In the genomic region with DNA sequence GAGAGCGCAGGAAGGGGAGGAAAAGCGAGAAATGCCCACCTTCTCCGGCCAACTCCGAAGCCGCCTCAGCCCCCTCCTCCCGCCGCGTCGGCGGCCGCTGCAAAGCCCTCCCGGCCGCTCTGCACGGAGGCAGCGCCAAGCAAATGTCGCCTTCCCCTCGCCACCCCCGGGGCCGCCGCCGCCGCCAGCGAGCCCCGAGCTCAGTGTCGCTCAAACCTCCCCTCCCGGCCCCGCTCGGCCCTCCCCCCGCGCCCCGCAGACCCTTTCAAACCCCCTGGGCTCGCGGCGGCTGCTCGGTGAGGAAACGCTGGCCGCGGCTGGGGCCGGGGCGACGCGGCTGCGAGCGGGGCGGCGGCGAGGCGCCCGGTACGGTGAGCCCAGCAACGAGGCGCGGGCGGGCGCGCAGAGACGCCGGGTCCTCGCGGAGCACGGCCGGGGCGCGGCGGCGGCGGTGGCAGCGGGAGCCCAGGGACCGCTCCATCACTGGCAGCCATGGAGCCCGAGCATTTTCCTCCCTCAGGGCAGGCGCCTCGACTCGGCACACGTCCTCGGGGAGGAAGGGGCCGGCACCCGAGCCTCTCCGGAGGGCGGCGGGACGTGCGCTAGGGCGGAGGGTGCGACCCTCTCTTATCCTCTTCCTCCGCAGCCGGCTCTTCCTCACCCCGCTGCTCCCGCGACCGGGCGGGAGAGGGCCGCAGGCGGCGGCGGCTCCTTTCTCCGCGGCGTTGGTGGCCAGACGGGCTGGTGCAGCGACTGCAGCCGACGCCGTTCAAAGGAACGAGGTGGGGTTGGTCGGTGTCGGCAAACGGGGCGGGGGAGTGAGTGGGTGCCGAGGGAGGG, we compare ENCODE assay signal across 9 cellular contexts. TPM values are rescaled to one million over a fixed set of nuclear protein-coding genes. Genes with fewer than 3 reads are reported as not detected.
DNase-seq lines count a peak whose midpoint lies in the region; ATAC-seq, FAIRE-seq and TF ChIP-seq lines count a peak whose summit lies in the region.
"Had no signal": no experiment of that assay in that cellular context is flagged by ENCODE, and none has a peak within 500 bp of the region (broad histone marks: within the 10 kb centered on the region; RNA-seq: fewer than 3 reads in every experiment).

No MANE protein-coding gene starts in this region.

- H3K9me3 ChIP-seq in HepG2 (ENCODE audit: low read length) = no peaks in the 10 kb centered on the region

- in situ Hi-C loops in HepG2 (cut with HindIII; ENCODE audit: extremely low pct_ligation_motif_present, low pct_unique_long_range_greater_than_20kb) = no loop called here

- H3K4me2 ChIP-seq in HepG2 (ENCODE audit: low read depth, low read length) = peak overlapping the region; percentile 72

- no peak overlapping the region for H2AFZ ChIP-seq in HepG2 (ENCODE audit: low read length)

- TF ChIP-seq EP300 in HepG2 (IDR thresholded peaks at IDR 0.05; ENCODE audit: low read depth in 2 of 2, low read length in 2 of 2) (no peak), HepG2 (CRISPR knock-in tag; IDR thresholded peaks at IDR 0.05; ENCODE audit: borderline replicate concordance) (no peak)

- WGBS in HepG2 (ENCODE audit: low lambda C conversion rate) = 0% methylated on average over 2 of the region's 109 CpGs

- DNase-seq in NCI-H748 (lab: John Stamatoyannopoulos, UW; ENCODE audit: unreplicated experiment) = peak; percentile 68
- DNase-seq in NCI-H748 treated with DMSO at 0.1 percent for 48 hours (lab: John Stamatoyannopoulos, UW) = no peak
- DNase-seq in T-helper 22 cell (ENCODE audit: low read depth) = peak; percentile 19
- DNase-seq in caudate nucleus (lab: John Stamatoyannopoulos, UW) = peak in 11 of 61 donors; percentile 35 to 77 (median 48)
- DNase-seq in HepG2 (ENCODE audit: low spot score) = no peak
- peak in 2 of 3 donors; percentile 8 to 27 for DNase-seq in stimulated activated CD4-positive, alpha-beta T cell treated with anti-CD3 and anti-CD28 coated beads, TNF-alpha, amount 100 ng/mL, for 48 hours (ENCODE audit: low read depth in 3 of 3)

- no peaks in the 10 kb centered on the region; a peak in 1 of 5 replicates for H3K27me3 ChIP-seq in HepG2 (ENCODE audit: control insufficient read depth in 1 of 2, insufficient read depth in 2 of 2, low read length in 2 of 2)

- no peaks in the 10 kb centered on the region for H3K36me3 ChIP-seq in HepG2 (replicated peaks in 1 of 2; ENCODE audit: control insufficient read depth in 1 of 2, insufficient read depth in 2 of 2, low read length in 2 of 2)

- BruUV-seq in HepG2 (replicated peaks; lab: Mats Ljungman, UMichigan) = TSS peak; percentile 47

- H3K4me1 ChIP-seq in HepG2 (ENCODE audit: insufficient read depth, low read length) = peaks cover 47% of the 10 kb centered on the region

- CTCF ChIA-PET in HepG2 (lab: Yijun Ruan, JAX; ENCODE audit: low intra/inter-chr PET ratio, low total read pairs) = no interaction called here

- no peak for TF ChIP-seq RAD21 in HepG2 (CRISPR knock-in tag; IDR thresholded peaks at IDR 0.05)

- FAIRE-seq in HepG2 (lab: Jason Lieb, UNC) = no peak
- FAIRE-seq: islet of Langerhans had no signal

- H3K9ac ChIP-seq in HepG2 (ENCODE audit: insufficient read depth, low read depth, low read length) = peak overlapping the region; percentile 87

- no peak for TF ChIP-seq POLR2A in HepG2 (IDR thresholded peaks at IDR 0.05; ENCODE audit: insufficient read depth in 1 of 2, low read depth in 2 of 2, low read length in 2 of 2)

- H3K27ac ChIP-seq in caudate nucleus (ENCODE audit: low read depth, low read length) = peak overlapping the region; percentile 93
- peak overlapping the region; percentile 88 for H3K27ac ChIP-seq in HepG2 (ENCODE audit: extremely low read length, insufficient read depth, low read length)

- H3K79me2 ChIP-seq in HepG2 (ENCODE audit: insufficient read depth, low read length) = no peaks in the 10 kb centered on the region

- peak; percentile 30 for ATAC-seq in HG03064 (IDR thresholded peaks at IDR 0.05; ENCODE audit: low read depth, unreplicated experiment)
- peak; percentile 71 for ATAC-seq in HepG2
- ATAC-seq in HG02870 (IDR thresholded peaks at IDR 0.05; ENCODE audit: unreplicated experiment) = no peak

- no peak for TF ChIP-seq CTCF in HepG2 (CRISPR knock-in tag; IDR thresholded peaks at IDR 0.05)

- POLR2A ChIA-PET in HepG2 (lab: Yijun Ruan, JAX) = no interaction called here

- intact Hi-C loops in HepG2 (cut with micrococcal nuclease; ENCODE audit: unreplicated experiment) = loop anchor here (1.0 kb wide), 1 partner anchor 93 kb away; no protein-coding TSS in a partner anchor

- H3K4me3 ChIP-seq in HepG2 (replicated peaks in 1 of 3; ENCODE audit: insufficient read depth in 1 of 3, low read depth in 2 of 3, low read length in 3 of 3) = peak overlapping the region; percentile 90 to 94 (median 91)

- H4K20me1 ChIP-seq in HepG2 (ENCODE audit: insufficient read depth, low read length) = no peaks in the 10 kb centered on the region

TF ChIP-seq in HepG2, 621 proteins besides CTCF, POLR2A, EP300 and RAD21 (continues in another document):
- TF ChIP-seq NPAS2 (CRISPR knock-in tag; IDR thresholded peaks at IDR 0.05; ENCODE audit: borderline replicate concordance) (0 out of 2 replicates have a peak, but pooled peaks have one; percentile 47), PHF8 (CRISPR knock-in tag; IDR thresholded peaks at IDR 0.05) (peak; percentile 38; the same call in 1 of the 2 replicates), HOXA9 (CRISPR knock-in tag; IDR thresholded peaks at IDR 0.05; ENCODE audit: borderline replicate concordance) (0 out of 2 replicates have a peak, but pooled peaks have one; percentile 45), ZNF605 (CRISPR knock-in tag; IDR thresholded peaks at IDR 0.05) (0 out of 2 replicates have a peak, but pooled peaks have one; percentile 3), ARNTL (CRISPR knock-in tag; IDR thresholded peaks at IDR 0.05) (no peak), HES4 (CRISPR knock-in tag; IDR thresholded peaks at IDR 0.05; ENCODE audit: borderline replicate concordance) (0 out of 2 replicates have a peak, but pooled peaks have one; percentile 20)
- TF ChIP-seq, protein P1, sequence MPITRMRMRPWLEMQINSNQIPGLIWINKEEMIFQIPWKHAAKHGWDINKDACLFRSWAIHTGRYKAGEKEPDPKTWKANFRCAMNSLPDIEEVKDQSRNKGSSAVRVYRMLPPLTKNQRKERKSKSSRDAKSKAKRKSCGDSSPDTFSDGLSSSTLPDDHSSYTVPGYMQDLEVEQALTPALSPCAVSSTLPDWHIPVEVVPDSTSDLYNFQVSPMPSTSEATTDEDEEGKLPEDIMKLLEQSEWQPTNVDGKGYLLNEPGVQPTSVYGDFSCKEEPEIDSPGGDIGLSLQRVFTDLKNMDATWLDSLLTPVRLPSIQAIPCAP (CRISPR knock-in tag; IDR thresholded peaks at IDR 0.05; ENCODE audit: low read depth) = no peak
- TF ChIP-seq, protein P2, sequence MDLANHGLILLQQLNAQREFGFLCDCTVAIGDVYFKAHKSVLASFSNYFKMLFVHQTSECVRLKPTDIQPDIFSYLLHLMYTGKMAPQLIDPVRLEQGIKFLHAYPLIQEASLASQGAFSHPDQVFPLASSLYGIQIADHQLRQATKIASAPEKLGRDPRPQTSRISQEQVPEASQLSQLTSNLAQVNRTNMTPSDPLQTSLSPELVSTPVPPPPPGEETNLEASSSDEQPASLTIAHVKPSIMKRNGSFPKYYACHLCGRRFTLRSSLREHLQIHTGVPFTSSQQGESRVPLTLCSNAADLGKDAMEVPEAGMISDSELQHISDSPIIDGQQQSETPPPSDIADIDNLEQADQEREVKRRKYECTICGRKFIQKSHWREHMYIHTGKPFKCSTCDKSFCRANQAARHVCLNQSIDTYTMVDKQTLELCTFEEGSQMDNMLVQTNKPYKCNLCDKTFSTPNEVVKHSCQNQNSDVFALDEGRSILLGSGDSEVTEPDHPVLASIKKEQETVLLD (CRISPR knock-in tag; IDR thresholded peaks at IDR 0.05; ENCODE audit: low read depth) = 0 out of 2 replicates have a peak, but pooled peaks have one; percentile 6
- TF ChIP-seq, protein P3, sequence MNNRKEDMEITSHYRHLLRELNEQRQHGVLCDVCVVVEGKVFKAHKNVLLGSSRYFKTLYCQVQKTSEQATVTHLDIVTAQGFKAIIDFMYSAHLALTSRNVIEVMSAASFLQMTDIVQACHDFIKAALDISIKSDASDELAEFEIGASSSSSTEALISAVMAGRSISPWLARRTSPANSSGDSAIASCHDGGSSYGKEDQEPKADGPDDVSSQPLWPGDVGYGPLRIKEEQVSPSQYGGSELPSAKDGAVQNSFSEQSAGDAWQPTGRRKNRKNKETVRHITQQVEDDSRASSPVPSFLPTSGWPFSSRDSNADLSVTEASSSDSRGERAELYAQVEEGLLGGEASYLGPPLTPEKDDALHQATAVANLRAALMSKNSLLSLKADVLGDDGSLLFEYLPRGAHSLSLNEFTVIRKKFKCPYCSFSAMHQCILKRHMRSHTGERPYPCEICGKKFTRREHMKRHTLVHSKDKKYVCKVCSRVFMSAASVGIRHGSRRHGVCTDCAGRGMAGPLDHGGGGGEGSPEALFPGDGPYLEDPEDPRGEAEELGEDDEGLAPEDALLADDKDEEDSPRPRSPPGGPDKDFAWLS (CRISPR knock-in tag; IDR thresholded peaks at IDR 0.05; ENCODE audit: borderline replicate concordance) = no peak

RNA-seq across cellular contexts. Expression of a gene that starts 0.5 kb away (rescaled TPM):
- total RNA-seq in HepG2 (2016; rRNA removed; fragmentation: Illumina TruSeq; extraction: Trizol) = 30.5 and 35.7 TPM in 2 replicates
- total RNA-seq in HepG2 (2016; cell fraction: cytosol; rRNA removed; fragmentation: Illumina TruSeq; extraction: Trizol; ENCODE audit: low read depth) = 11.4 and 13.9 TPM in 2 replicates
- total RNA-seq in HepG2 (2016; cell fraction: insoluble cytoplasmic fraction; rRNA removed; fragmentation: Illumina TruSeq; extraction: Trizol) = 28.3 and 38.2 TPM in 2 replicates
- 20.4 and 23.7 TPM in 2 replicates for total RNA-seq in HepG2 (2016; cell fraction: membrane; rRNA removed; fragmentation: Illumina TruSeq; extraction: Trizol)
- 71.4 and 72.8 TPM in 2 replicates for total RNA-seq in HepG2 (2016; cell fraction: nucleus; rRNA removed; fragmentation: Illumina TruSeq; extraction: Trizol)
- polyA plus RNA-seq in HepG2 (2011; rRNA removed) = 18.4 and 19.0 TPM in 2 replicates
- polyA plus RNA-seq in HepG2 (2011; cell fraction: cytosol; rRNA removed) = 11.7 and 19.6 TPM in 2 replicates
- 13.6 and 16.9 TPM in 2 replicates for polyA plus RNA-seq in HepG2 (2011; cell fraction: nucleus; rRNA removed)
- polyA plus RNA-seq in HepG2 (2012) = 17.7 and 20.7 TPM in 2 replicates
- polyA plus RNA-seq in HepG2 (2016; cell fraction: cytosol; fragmentation: Illumina TruSeq; extraction: Trizol; ENCODE audit: low read depth) = 4.4 and 4.6 TPM in 2 replicates
- 29.6 and 30.4 TPM in 2 replicates for polyA plus RNA-seq in HepG2 (2016; cell fraction: insoluble cytoplasmic fraction; fragmentation: Illumina TruSeq; extraction: Trizol; ENCODE audit: low read depth)
- 9.6 and 11.0 TPM in 2 replicates for polyA plus RNA-seq in HepG2 (2016; cell fraction: membrane; fragmentation: Illumina TruSeq; extraction: Trizol; ENCODE audit: low read depth)
- polyA plus RNA-seq in HepG2 (2016; cell fraction: nucleus; fragmentation: Illumina TruSeq; extraction: Trizol; ENCODE audit: insufficient read depth, low read depth) = 60.2 and 60.7 TPM in 2 replicates
- 19.1 and 97.0 TPM in 2 replicates for polyA minus RNA-seq in HepG2 (2011; rRNA and poly(A)+ RNA removed; ENCODE audit: low replicate concordance)
- polyA minus RNA-seq in HepG2 (2011; cell fraction: cytosol; rRNA and poly(A)+ RNA removed) = 11.3 and 14.3 TPM in 2 replicates
- polyA minus RNA-seq in HepG2 (2011; cell fraction: nucleus; rRNA and poly(A)+ RNA removed) = 71.1 and 75.1 TPM in 2 replicates

Comparison
In these comparisons a context has a peak if more than half of its experiments do, and no peak if none do; other contexts are left out.
1. DNase-seq: peak in NCI-H748 (single experiment), T-helper 22 cell (single experiment) and stimulated activated CD4-positive, alpha-beta T cell treated with anti-CD3 and anti-CD28 coated beads, TNF-alpha, amount 100 ng/mL, for 48 hours (2 of 3); none in NCI-H748 treated with DMSO at 0.1 percent for 48 hours (single experiment) and HepG2 (single experiment).